Comparison of ENCODE assay signal across 8 cellular contexts in the genomic region with DNA sequence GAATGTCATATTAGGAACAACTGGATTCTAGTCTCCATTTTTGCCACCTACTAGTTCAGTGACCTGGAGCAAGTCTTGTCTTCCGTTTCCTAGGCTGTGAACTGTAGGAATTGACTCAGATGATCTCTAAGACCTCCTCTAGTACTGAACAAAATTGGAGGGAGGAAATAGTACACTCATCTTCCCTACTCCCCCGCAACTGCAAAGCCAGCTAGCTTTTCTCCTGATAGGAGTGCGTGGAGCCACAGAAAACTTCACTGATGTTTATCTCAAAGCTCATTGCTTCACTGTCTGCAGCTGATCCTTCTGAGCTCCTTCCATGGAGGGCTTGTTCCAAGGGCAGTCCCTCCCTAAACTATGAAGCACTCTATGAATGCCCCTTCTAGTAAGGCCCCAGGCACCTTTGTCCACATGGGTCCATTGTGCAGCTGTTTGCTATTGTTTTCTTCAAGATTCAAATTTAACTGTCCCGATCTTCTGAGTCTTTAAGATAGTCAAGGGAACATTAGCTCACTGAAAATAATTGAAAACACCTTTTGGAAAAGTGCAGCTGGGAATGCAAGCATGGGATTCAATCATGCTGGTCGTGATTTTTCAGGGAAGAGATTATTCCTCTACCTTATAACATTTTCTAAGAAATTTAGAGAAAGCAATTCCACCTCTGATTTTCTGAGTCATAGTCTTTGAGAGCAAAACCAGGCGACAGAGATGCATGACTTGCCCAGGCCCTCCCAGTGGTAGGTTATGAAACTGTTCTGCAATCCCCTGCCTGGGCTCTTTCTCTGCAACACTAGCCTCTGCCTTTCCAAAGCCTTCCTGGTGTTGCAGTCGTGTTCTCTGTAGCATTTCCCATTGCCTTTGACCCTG. TPM values are rescaled to one million over a fixed set of nuclear protein-coding genes. Genes with fewer than 3 reads are reported as not detected.
DNase-seq lines count a peak whose midpoint lies in the region; ATAC-seq, FAIRE-seq and TF ChIP-seq lines count a peak whose summit lies in the region.

No MANE protein-coding gene starts in this region.

- no peak overlapping the region for H2BK5ac ChIP-seq in mesenchymal stem cell (ENCODE audit: low read depth, low read length, poor library complexity, severe bottlenecking)

- peaks cover 37% of the 10 kb centered on the region for H3K4me1 Mint-ChIP-seq in activated T-cell treated with anti-CD3 and anti-CD28 coated beads, Interleukin-2, amount 50 U/mL, for 72 hours (ENCODE audit: low read depth)

- H3K4me3 ChIP-seq in NB4 (ENCODE audit: low read depth, low read length) (peak overlapping the region; percentile 49), GM12878 (no peak overlapping the region), mesenchymal stem cell (ENCODE audit: insufficient read depth in 1 of 2, low read depth in 1 of 2, low read length in 2 of 2) (peak overlapping the region in 1 of 2 experiments; percentile 60)

- peak; percentile 38 for FAIRE-seq in GM12878 (lab: Jason Lieb, UNC)

- TF ChIP-seq CTCF in NB4 (IDR thresholded peaks at IDR 0.05; ENCODE audit: low read depth, low read length): peak; percentile 54
- TF ChIP-seq CTCF in GM12878 (IDR thresholded peaks at IDR 0.05 in 2 of 3, conservative IDR thresholded peaks at IDR 0.05 in 1 of 3; ENCODE audit: control insufficient read depth in 2 of 3, extremely low read depth in 1 of 3, insufficient read depth in 1 of 3, low read depth in 3 of 3, low read length in 3 of 3): peak; percentile 32 to 73 (median 72)

- ATAC-seq in activated T-cell treated with anti-CD3 and anti-CD28 coated beads, Interleukin-2, amount 50 U/mL, for 72 hours (replicated peaks in 1 of 2): peak; percentile 83 to 84
- peak; percentile 79 for ATAC-seq in HG02759 (IDR thresholded peaks at IDR 0.05; ENCODE audit: unreplicated experiment)
- peak; percentile 90 for ATAC-seq in GM12878

- no peak overlapping the region for H3K14ac ChIP-seq in mesenchymal stem cell (ENCODE audit: low read length in 2 of 2)

- no peaks in the 10 kb centered on the region for H3K9me3 Mint-ChIP-seq in activated T-cell treated with anti-CD3 and anti-CD28 coated beads, Interleukin-2, amount 50 U/mL, for 72 hours

- H3K79me2 ChIP-seq in GM12878 (ENCODE audit: control insufficient read depth, insufficient read depth, low read length): no peaks in the 10 kb centered on the region

- TF ChIP-seq POLR2A in NB4 (IDR thresholded peaks at IDR 0.05; ENCODE audit: extremely low read depth, insufficient read length) (no peak), GM12878 (IDR thresholded peaks at IDR 0.05; ENCODE audit: low read depth, low read length) (no peak)

- no peaks in the 10 kb centered on the region for H3K36me3 ChIP-seq in GM12878 (ENCODE audit: control insufficient read depth in 2 of 2, insufficient read depth in 2 of 2, low read length in 1 of 2)
- no peaks in the 10 kb centered on the region for H3K36me3 ChIP-seq in mesenchymal stem cell (ENCODE audit: control insufficient read depth in 1 of 2, insufficient read depth in 2 of 2, low read depth in 1 of 2, low read length in 2 of 2)

- RAD21 ChIA-PET in GM12878 (lab: Charles Lee; ENCODE audit: unreplicated experiment): interaction anchor here (0.6 to 1.9 kb wide), 5 partner anchors 14 to 258 kb away, joined by 3 to 12 read pairs (median 4); no protein-coding TSS in a partner anchor

- H2BK15ac ChIP-seq in mesenchymal stem cell (ENCODE audit: low read depth, poor library complexity, severe bottlenecking): no peak overlapping the region

- no peak overlapping the region for H2AFZ ChIP-seq in GM12878 (ENCODE audit: control insufficient read depth, low read depth, low read length)
- peak overlapping the region; percentile 76 for H2AFZ ChIP-seq in mesenchymal stem cell (ENCODE audit: low read depth, low read length)

- peaks cover 2 to 5% of the 10 kb centered on the region in 2 donors for H3K36me3 Mint-ChIP-seq in activated T-cell treated with anti-CD3 and anti-CD28 coated beads, Interleukin-2, amount 50 U/mL, for 72 hours (ENCODE audit: insufficient read depth in 2 of 2)

- H3K9me3 ChIP-seq in GM12878 (replicated peaks; ENCODE audit: control insufficient read depth, insufficient read depth, low read length) (no peaks in the 10 kb centered on the region), mesenchymal stem cell (ENCODE audit: control insufficient read depth, low read length) (no peaks in the 10 kb centered on the region)

- H2BK120ac ChIP-seq in mesenchymal stem cell (ENCODE audit: low read depth, low read length): peak overlapping the region; percentile 15

- peaks cover 18% of the 10 kb centered on the region for H3K4me1 ChIP-seq in GM12878 (ENCODE audit: control insufficient read depth, insufficient read depth, low read length)
- H3K4me1 ChIP-seq in mesenchymal stem cell (ENCODE audit: control insufficient read depth, insufficient read depth, low read depth, low read length): peaks cover 3% of the 10 kb centered on the region

- H2BK12ac ChIP-seq in mesenchymal stem cell (ENCODE audit: low read length in 2 of 2): peak overlapping the region; percentile 59 to 82

- in situ Hi-C loops in GM12878 (cut with MboI): no loop called here

- H3K4me3 Mint-ChIP-seq in activated T-cell treated with anti-CD3 and anti-CD28 coated beads, Interleukin-2, amount 50 U/mL, for 72 hours: peak overlapping the region in 1 of 2 donors; percentile 50

- peak overlapping the region; percentile 26 for H3K27ac Mint-ChIP-seq in activated T-cell treated with anti-CD3 and anti-CD28 coated beads, Interleukin-2, amount 50 U/mL, for 72 hours

- peak; percentile 42 to 47 for DNase-seq in activated T-cell treated with anti-CD3 and anti-CD28 coated beads, Interleukin-2, amount 50 U/mL, for 72 hours
- no peak for DNase-seq in activated T-cell treated with anti-CD3 and anti-CD28 coated beads, Interleukin-2, amount 50 U/mL, for 1 hour
- DNase-seq in NB4 (ENCODE audit: low read depth) (peak; percentile 90), GM12878 (ENCODE audit: low read depth, low spot score) (no peak), mesenchymal stem cell (peak; percentile 86), cerebellar cortex (ENCODE audit: low spot score) (no peak), NCI-H1048 (lab: John Stamatoyannopoulos, UW) (no peak)

- no peak overlapping the region for H3K23ac ChIP-seq in mesenchymal stem cell (ENCODE audit: low read length in 2 of 2)

- no TSS peak for BruUV-seq in GM12878 (replicated peaks; lab: Mats Ljungman, UMichigan)

- peak overlapping the region; percentile 85 for H4K8ac ChIP-seq in mesenchymal stem cell (ENCODE audit: low read length)

- intact Hi-C loops in GM12878 (cut with micrococcal nuclease; ENCODE audit: unreplicated experiment): no loop called here

- CTCF ChIA-PET in GM12878 (lab: Yijun Ruan, JAX): interaction anchor here (0.8 to 3.8 kb wide), 12 partner anchors 8 to 258 kb away, joined by 3 to 26 read pairs (median 7); no protein-coding TSS in a partner anchor

- no peak overlapping the region for H4K91ac ChIP-seq in mesenchymal stem cell (ENCODE audit: low read length)

- H3K18ac ChIP-seq in mesenchymal stem cell (ENCODE audit: low read depth in 1 of 2, low read length in 2 of 2): peak overlapping the region; percentile 49 to 92

- H3K9ac ChIP-seq in GM12878 (ENCODE audit: control insufficient read depth, insufficient read depth, low read length) (no peak overlapping the region), mesenchymal stem cell (ENCODE audit: low read length) (peak overlapping the region; percentile 78)

- H3K27me3 ChIP-seq in GM12878 (replicated peaks in 1 of 2; ENCODE audit: control insufficient read depth in 2 of 2, insufficient read depth in 2 of 2, low read length in 1 of 2) (no peaks in the 10 kb centered on the region), mesenchymal stem cell (ENCODE audit: control insufficient read depth in 1 of 2, insufficient read depth in 1 of 2, low read length in 2 of 2) (no peaks in the 10 kb centered on the region)

- no peak for TF ChIP-seq EP300 in GM12878 (IDR thresholded peaks at IDR 0.05; ENCODE audit: borderline replicate concordance in 1 of 2, control insufficient read depth in 1 of 2, low read depth in 2 of 2, low read length in 2 of 2)

- no peaks in the 10 kb centered on the region for H3K27me3 Mint-ChIP-seq in activated T-cell treated with anti-CD3 and anti-CD28 coated beads, Interleukin-2, amount 50 U/mL, for 72 hours (ENCODE audit: low read depth)

- SMC1A ChIA-PET in GM12878 (lab: Charles Lee; ENCODE audit: uncharacterized antibody, unreplicated experiment): interaction anchor here (0.9 to 4.2 kb wide), 9 partner anchors 10 to 258 kb away, joined by 3 to 31 read pairs (median 8); no protein-coding TSS in a partner anchor

- POLR2A ChIA-PET in GM12878 (lab: Charles Lee): interaction anchor here (0.9 kb wide), 1 partner anchor 32 kb away, joined by 3 read pairs; no protein-coding TSS in a partner anchor

- peak; percentile 67 for TF ChIP-seq RAD21 in GM12878 (IDR thresholded peaks at IDR 0.05; ENCODE audit: insufficient read depth, low read depth, low read length)

- H3K27ac ChIP-seq in GM12878 (ENCODE audit: control insufficient read depth, insufficient read depth): no peak overlapping the region
- no peak overlapping the region for H3K27ac ChIP-seq in mesenchymal stem cell (ENCODE audit: low read length, poor library complexity, severe bottlenecking)

- no peaks in the 10 kb centered on the region for H4K20me1 ChIP-seq in GM12878 (ENCODE audit: control insufficient read depth, insufficient read depth)

- no peak overlapping the region for H3K4me2 ChIP-seq in GM12878 (ENCODE audit: control insufficient read depth, insufficient read depth)
- no peak overlapping the region for H3K4me2 ChIP-seq in mesenchymal stem cell (ENCODE audit: low read length, poor library complexity, severe bottlenecking)

- peaks cover 2% of the 10 kb centered on the region for H3K79me1 ChIP-seq in mesenchymal stem cell (replicated peaks; ENCODE audit: low read length, poor library complexity, severe bottlenecking)

- WGBS in GM12878 (ENCODE audit: insufficient coverage, insufficient replicate concordance, low lambda C conversion rate, missing lambda C conversion rate): 58% methylated on average over 7 of the region's 7 CpGs
- 14% methylated on average over 6 of the region's 7 CpGs for WGBS in mesenchymal stem cell

- peak overlapping the region in 1 of 2 experiments; percentile 58 for H3K4ac ChIP-seq in mesenchymal stem cell (ENCODE audit: low read depth in 1 of 2, low read length in 2 of 2)

- H2AK5ac ChIP-seq in mesenchymal stem cell (ENCODE audit: low read length, severe bottlenecking): peak overlapping the region; percentile 44

RNA-seq across cellular contexts. Expression of a gene that starts 24.3 kb away (rescaled TPM):
- under 1 TPM; 0.46 to 0.93 TPM for total RNA-seq in activated T-cell treated with anti-CD3 and anti-CD28 coated beads, Interleukin-2, amount 50 U/mL, for 72 hours
- total RNA-seq in GM12878 (2013; cell fraction: nucleolus; rRNA removed): 3.3 and 3.4 TPM in 2 replicates
- 3.6 and 4.6 TPM in 2 replicates for total RNA-seq in GM12878 (2014; rRNA removed)
- total RNA-seq in GM12878 (2014; rRNA removed; fragmentation: Illumina TruSeq; extraction: Trizol): 5.0 and 5.7 TPM in 2 replicates
- total RNA-seq in GM12878 (2021): 3.3 and 3.4 TPM in 2 replicates
- polyA plus RNA-seq in GM12878 (2011; ENCODE audit: low read depth): 1.2 TPM
- 0.24 and 0.36 TPM in 2 replicates for polyA plus RNA-seq in GM12878 (2011; rRNA removed)
- 0.19 and 0.43 TPM in 2 replicates for polyA plus RNA-seq in GM12878 (2011; cell fraction: cytosol; rRNA removed)
- polyA plus RNA-seq in GM12878 (2011; cell fraction: nucleus; rRNA removed): 0.26 and 1.3 TPM in 2 replicates
- 1.5 and 1.6 TPM in 2 replicates for polyA plus RNA-seq in GM12878 (2012)
- polyA plus RNA-seq in GM12878 (2014; fragmentation: Illumina TruSeq; extraction: Trizol): 6.1 and 9.7 TPM in 2 replicates
- polyA plus RNA-seq in GM12878 (2014; fragmentation: Nextera tagmentation; extraction: Ambion mirVana): 1 to 10 TPM; 1.3 to 1.7 TPM
- polyA plus RNA-seq in GM12878 (2014; rRNA removed): 2.4 and 3.8 TPM in 2 replicates
- polyA plus RNA-seq in GM12878 (2016; fragmentation: Nextera tagmentation; extraction: Ambion mirVana): 1 to 10 TPM; 3.3 to 4.6 TPM
- 0.21 and 0.44 TPM in 2 replicates for polyA minus RNA-seq in GM12878 (2011; rRNA and poly(A)+ RNA removed)
- not detected in 2 replicates for polyA minus RNA-seq in GM12878 (2011; cell fraction: cytosol; rRNA and poly(A)+ RNA removed)
- 0.19 and 0.36 TPM in 2 replicates for polyA minus RNA-seq in GM12878 (2011; cell fraction: nucleus; rRNA and poly(A)+ RNA removed)
- 200 TPM for polyA plus RNA-seq in mesenchymal stem cell (2013, experiment 1 of 2)
- polyA plus RNA-seq in mesenchymal stem cell (2013, experiment 2 of 2): 198 TPM

Comparison
In these comparisons a context has a peak if more than half of its experiments do, and no peak if none do; other contexts are left out.
1. DNase-seq: peak in activated T-cell treated with anti-CD3 and anti-CD28 coated beads, Interleukin-2, amount 50 U/mL, for 72 hours (2 of 2), NB4 (single experiment) and mesenchymal stem cell (single experiment); none in activated T-cell treated with anti-CD3 and anti-CD28 coated beads, Interleukin-2, amount 50 U/mL, for 1 hour (single experiment), GM12878 (single experiment), cerebellar cortex (single experiment) and NCI-H1048 (single experiment).
2. Peak in every context shown above with its lines, with median percentiles within 50 percentile points of each other: ATAC-seq.